11 cellular contexts compared by ENCODE assay signal in the genomic region with DNA sequence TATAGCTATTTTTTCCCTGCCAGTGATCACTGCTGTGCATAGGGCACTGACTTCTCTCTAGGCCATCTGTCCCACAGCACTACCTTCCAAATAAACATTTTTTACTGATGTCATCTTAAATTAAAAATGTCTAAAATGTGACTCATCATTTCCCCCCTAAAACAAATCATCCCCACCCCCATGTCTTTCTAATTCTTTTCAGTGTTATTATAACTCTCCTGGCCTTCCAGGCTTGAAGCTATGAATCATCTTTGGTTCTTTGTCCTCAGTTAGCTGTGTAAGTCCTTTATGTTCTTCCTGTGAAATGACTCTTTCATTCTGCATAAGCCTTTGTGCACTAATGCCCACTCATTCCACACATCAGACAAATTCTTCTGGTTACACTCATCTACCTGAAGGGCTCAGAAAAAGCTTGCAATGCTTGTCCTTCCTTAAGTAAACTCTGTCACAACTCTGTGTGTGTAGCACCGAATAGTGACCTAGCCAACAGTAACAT.
A peak's percentile ranks its signal among the peaks of the same experiment; 100 is the strongest.
DNase-seq lines count a peak whose midpoint lies in the region; TF ChIP-seq lines count a peak whose summit lies in the region.
"Had no signal": no experiment of that assay in that cellular context is flagged by ENCODE, and none has a peak within 500 bp of the region (broad histone marks: within the 10 kb centered on the region; RNA-seq: fewer than 3 reads in every experiment).

No MANE protein-coding gene starts in this region.

- H3K36me3 ChIP-seq in A673 (ENCODE audit: insufficient read depth, low read length, poor library complexity, severe bottlenecking) (no peaks in the 10 kb centered on the region), ovary (no peaks in the 10 kb centered on the region)

- H3K36me3 Mint-ChIP-seq in glutamatergic neuron (ENCODE audit: unreplicated experiment): no peaks in the 10 kb centered on the region

- no peaks in the 10 kb centered on the region for H3K4me1 Mint-ChIP-seq in glutamatergic neuron (ENCODE audit: low read depth, unreplicated experiment)

- no peak for TF ChIP-seq POLR2A in ovary (IDR thresholded peaks at IDR 0.05)

- H3K4me3 Mint-ChIP-seq in glutamatergic neuron (ENCODE audit: unreplicated experiment): no peak overlapping the region

- H3K4me1 ChIP-seq in A673 (ENCODE audit: insufficient read depth, low read length, poor library complexity, severe bottlenecking) (peaks cover 12% of the 10 kb centered on the region), ovary (ENCODE audit: insufficient read depth) (no peaks in the 10 kb centered on the region)
- H3K4me1 ChIP-seq: Caco-2 had no signal

- no peak for TF ChIP-seq CTCF in A673 (conservative IDR thresholded peaks at IDR 0.05; ENCODE audit: low read depth, low read length)
- no peak for TF ChIP-seq CTCF in astrocyte of the cerebellum (IDR thresholded peaks at IDR 0.05; ENCODE audit: low read depth, low read length, missing control alignments)
- no peak for TF ChIP-seq CTCF in glutamatergic neuron (IDR thresholded peaks at IDR 0.05; ENCODE audit: partially characterized antibody, unreplicated experiment)
- no peak for TF ChIP-seq CTCF in ovary (IDR thresholded peaks at IDR 0.05)

- CTCF ChIA-PET in A673 (lab: Charles Lee): interaction anchor here (0.7 kb wide), 1 partner anchor 230 kb away, joined by 3 read pairs; no protein-coding TSS in a partner anchor

- 93 to 96% (median 94%) methylated on average over 1 of the region's 1 CpG for WGBS in ovary, 3 donors

- H3K9me3 Mint-ChIP-seq in glutamatergic neuron (ENCODE audit: unreplicated experiment): no peaks in the 10 kb centered on the region

- TF ChIP-seq EP300 in ovary (IDR thresholded peaks at IDR 0.05): no peak

- POLR2A ChIA-PET in A673 (lab: Charles Lee; ENCODE audit: low non-redundant PET): no interaction called here

- intact Hi-C loops in A673 (cut with micrococcal nuclease; ENCODE audit: unreplicated experiment) (no loop called here), ovary (cut with DNase I) (no loop called here)

- H3K27ac ChIP-seq in A673 (ENCODE audit: low read depth, low read length, poor library complexity, severe bottlenecking) (no peak overlapping the region), ovary (no peak overlapping the region)

- in situ Hi-C loops in astrocyte of the cerebellum (cut with HindIII; ENCODE audit: low sequenced_read_pairs): no loop called here

- no peaks in the 10 kb centered on the region for H3K27me3 Mint-ChIP-seq in glutamatergic neuron (ENCODE audit: unreplicated experiment)

- H3K27me3 ChIP-seq in A673 (replicated peaks; ENCODE audit: insufficient read depth, low read depth, low read length, poor library complexity) (no peaks in the 10 kb centered on the region), ovary (no peaks in the 10 kb centered on the region)

- peak; percentile 82 for DNase-seq in A673 (ENCODE audit: low spot score)
- peak; percentile 91 for DNase-seq in HCEC 1CT
- peak; percentile 81 for DNase-seq in astrocyte of the cerebellum (ENCODE audit: low read depth)
- DNase-seq in hepatic stellate cell (ENCODE audit: low spot score): peak; percentile 63
- no peak for DNase-seq in NCI-H748 (lab: John Stamatoyannopoulos, UW; ENCODE audit: unreplicated experiment)
- no peak for DNase-seq in glutamatergic neuron
- DNase-seq in ovary: no peak
- DNase-seq in NCI-H1417 (lab: John Stamatoyannopoulos, UW): no peak
- DNase-seq: Caco-2, NCI-H2081 treated with DMSO at 0.1 percent for 48 hours, posterior cingulate gyrus had no signal

- H3K9me3 ChIP-seq in A673 (ENCODE audit: low read depth, low read length, poor library complexity, severe bottlenecking) (no peaks in the 10 kb centered on the region), ovary (no peaks in the 10 kb centered on the region)
- H3K9me3 ChIP-seq: Caco-2 had no signal

- H3K27ac Mint-ChIP-seq in glutamatergic neuron (ENCODE audit: unreplicated experiment): no peak overlapping the region

- no peak overlapping the region for H3K4me3 ChIP-seq in A673 (ENCODE audit: low read depth, low read length, poor library complexity, severe bottlenecking)
- no peak overlapping the region for H3K4me3 ChIP-seq in astrocyte of the cerebellum (ENCODE audit: low read depth, low read length)
- no peak overlapping the region for H3K4me3 ChIP-seq in ovary

- no TSS peak for BruUV-seq in A673 (replicated peaks; lab: Mats Ljungman, UMichigan)

Comparison
In these comparisons a context has a peak if more than half of its experiments do, and no peak if none do; other contexts are left out.
1. DNase-seq: peak in A673 (single experiment), HCEC 1CT (single experiment), astrocyte of the cerebellum (single experiment) and hepatic stellate cell (single experiment); none in NCI-H748 (single experiment), glutamatergic neuron (single experiment), ovary (0 of 5) and NCI-H1417 (0 of 3).